10 cellular contexts compared by ENCODE assay signal in the genomic region with DNA sequence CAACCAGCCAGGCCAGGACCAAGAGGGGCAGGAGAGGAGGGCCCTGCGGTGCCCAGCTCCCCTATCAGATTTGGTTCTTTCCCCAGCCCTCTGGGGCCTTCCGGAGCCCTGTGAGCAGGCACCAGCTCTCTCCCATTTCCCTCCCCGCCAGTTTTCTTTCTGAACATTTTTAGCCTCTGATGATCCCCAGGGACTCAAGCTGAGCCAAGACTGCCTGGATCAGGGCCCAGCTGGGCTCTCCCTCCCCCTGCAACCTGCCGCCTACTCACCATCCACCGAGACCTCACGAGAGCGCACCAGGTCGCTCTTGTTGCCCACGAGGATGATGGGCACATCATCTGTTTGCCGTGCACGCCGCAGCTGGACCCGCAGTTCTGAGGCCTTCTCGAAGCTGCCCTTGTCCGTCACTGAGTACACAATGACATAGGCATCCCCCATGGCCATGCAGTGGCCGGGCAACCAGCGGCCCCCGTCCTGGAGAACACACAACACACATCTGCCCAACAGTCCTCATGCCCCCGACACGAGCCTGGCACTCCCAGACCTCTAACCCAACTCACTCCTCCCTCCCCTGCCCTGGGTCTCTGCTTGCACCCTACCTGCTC. TPM values are rescaled to one million over a fixed set of nuclear protein-coding genes. Genes with fewer than 3 reads are reported as not detected.
DNase-seq lines count a peak whose midpoint lies in the region; ATAC-seq and TF ChIP-seq lines count a peak whose summit lies in the region.
"Had no signal": no experiment of that assay in that cellular context is flagged by ENCODE, and none has a peak within 500 bp of the region (broad histone marks: within the 10 kb centered on the region; RNA-seq: fewer than 3 reads in every experiment).

No MANE protein-coding gene starts in this region.

- no peak overlapping the region for H3K4me3 ChIP-seq in body of pancreas
- peak overlapping the region; percentile 6 to 65 (median 35) for H3K4me3 ChIP-seq in tibial nerve

- H3K36me3 Mint-ChIP-seq in activated T-helper 17 cell treated with anti-CD3 and anti-CD28 coated beads, Interleukin-2, amount 50 U/mL, for 72 hours (ENCODE audit: low read depth), result no peaks in the 10 kb centered on the region
- no peaks in the 10 kb centered on the region for H3K36me3 Mint-ChIP-seq in activated T-helper 2 cell treated with anti-CD3 and anti-CD28 coated beads, Interferon-gamma antibody, Interleukin-2, Interleukin-4, amounts not matched to agents 10 μg/mL and 5 μg/mL and 100 μg/mL, durations not matched to agents 14 hours and 24 hours and 36 hours (ENCODE audit: low read depth)

- no peak for TF ChIP-seq EP300 in tibial nerve (IDR thresholded peaks at IDR 0.05)

- H3K4me1 ChIP-seq in body of pancreas (peaks cover 19% of the 10 kb centered on the region), tibial nerve (peaks cover 0 to 52% (median 7%) of the 10 kb centered on the region in 4 donors)

- H3K27me3 Mint-ChIP-seq in activated T-helper 17 cell treated with anti-CD3 and anti-CD28 coated beads, Interleukin-2, amount 50 U/mL, for 72 hours, result peaks cover 21% of the 10 kb centered on the region
- peaks cover 40% of the 10 kb centered on the region for H3K27me3 Mint-ChIP-seq in activated T-helper 2 cell treated with anti-CD3 and anti-CD28 coated beads, Interferon-gamma antibody, Interleukin-2, Interleukin-4, amounts not matched to agents 10 μg/mL and 5 μg/mL and 100 μg/mL, durations not matched to agents 14 hours and 24 hours and 36 hours (ENCODE audit: low read depth)

- H3K9me3 ChIP-seq in body of pancreas, result no peaks in the 10 kb centered on the region
- H3K9me3 ChIP-seq in tibial nerve, result no peaks in the 10 kb centered on the region

- TF ChIP-seq POLR2A in body of pancreas (IDR thresholded peaks at IDR 0.05), result no peak
- TF ChIP-seq POLR2A in tibial nerve (IDR thresholded peaks at IDR 0.05), result no peak

- H3K27ac Mint-ChIP-seq in activated T-helper 17 cell treated with anti-CD3 and anti-CD28 coated beads, Interleukin-2, amount 50 U/mL, for 72 hours, result no peak overlapping the region
- H3K27ac Mint-ChIP-seq in activated T-helper 2 cell treated with anti-CD3 and anti-CD28 coated beads, Interferon-gamma antibody, Interleukin-2, Interleukin-4, amounts not matched to agents 10 μg/mL and 5 μg/mL and 100 μg/mL, durations not matched to agents 14 hours and 24 hours and 36 hours, result no peak overlapping the region

- H3K4me3 Mint-ChIP-seq in activated T-helper 17 cell treated with anti-CD3 and anti-CD28 coated beads, Interleukin-2, amount 50 U/mL, for 72 hours, result no peak overlapping the region
- no peak overlapping the region for H3K4me3 Mint-ChIP-seq in activated T-helper 2 cell treated with anti-CD3 and anti-CD28 coated beads, Interferon-gamma antibody, Interleukin-2, Interleukin-4, amounts not matched to agents 10 μg/mL and 5 μg/mL and 100 μg/mL, durations not matched to agents 14 hours and 24 hours and 36 hours (ENCODE audit: low read depth)

- TF ChIP-seq CTCF in body of pancreas (IDR thresholded peaks at IDR 0.05), result no peak
- no peak for TF ChIP-seq CTCF in tibial nerve (IDR thresholded peaks at IDR 0.05)

- intact Hi-C loops in body of pancreas (cut with DNase I), result no loop called here
- intact Hi-C loops in activated T-helper 2 cell treated with anti-CD3 and anti-CD28 coated beads, Interferon-gamma antibody, Interleukin-2, Interleukin-4, amounts not matched to agents 10 μg/mL and 5 μg/mL and 100 μg/mL, durations not matched to agents 14 hours and 24 hours and 36 hours (cut with micrococcal nuclease), result no loop called here

- H3K36me3 ChIP-seq in body of pancreas (replicated peaks in 1 of 2; ENCODE audit: insufficient read depth in 1 of 2, low read depth in 2 of 2) (no peaks in the 10 kb centered on the region), tibial nerve (peaks cover 0 to 10% (median 0%) of the 10 kb centered on the region in 3 donors)

- 57 to 70% methylated on average over 19 of the region's 20 CpGs for WGBS in body of pancreas, 2 donors
- 68 to 69% methylated on average over 20 of the region's 20 CpGs for WGBS in tibial nerve, 2 donors

- peaks cover 5% of the 10 kb centered on the region for H3K4me1 Mint-ChIP-seq in activated T-helper 17 cell treated with anti-CD3 and anti-CD28 coated beads, Interleukin-2, amount 50 U/mL, for 72 hours
- H3K4me1 Mint-ChIP-seq in activated T-helper 2 cell treated with anti-CD3 and anti-CD28 coated beads, Interferon-gamma antibody, Interleukin-2, Interleukin-4, amounts not matched to agents 10 μg/mL and 5 μg/mL and 100 μg/mL, durations not matched to agents 14 hours and 24 hours and 36 hours (ENCODE audit: low read depth), result peaks cover 16% of the 10 kb centered on the region

- peak; percentile 77 for DNase-seq in NCI-H1694 (lab: John Stamatoyannopoulos, UW)
- peak in 1 of 4 donors; percentile 27 for DNase-seq in body of pancreas
- DNase-seq in tibial nerve (ENCODE audit: low spot score in 2 of 2), result no peak
- DNase-seq in iPS-NIHi7 (ENCODE audit: extremely low spot score), result no peak
- no peak for DNase-seq in activated T-helper 2 cell treated with anti-CD3 and anti-CD28 coated beads, Interferon-gamma antibody, Interleukin-2, Interleukin-4, amounts not matched to agents 10 μg/mL and 5 μg/mL and 100 μg/mL, durations not matched to agents 14 hours and 24 hours and 36 hours (ENCODE audit: low spot score)
- DNase-seq: activated naive CD4-positive, alpha-beta T cell treated with anti-CD3 and anti-CD28 coated beads, Interleukin-2, amount 50 U/mL, for 16 hours; T1000 had no signal

- H3K27me3 ChIP-seq in body of pancreas (peaks cover 0 to 12% of the 10 kb centered on the region in 2 donors), layer of hippocampus (ENCODE audit: control insufficient read depth, insufficient read depth, low read length) (peaks cover 10% of the 10 kb centered on the region), tibial nerve (peaks cover 0 to 21% of the 10 kb centered on the region in 2 donors)

- H3K9me3 Mint-ChIP-seq in activated T-helper 17 cell treated with anti-CD3 and anti-CD28 coated beads, Interleukin-2, amount 50 U/mL, for 72 hours, result no peaks in the 10 kb centered on the region
- no peaks in the 10 kb centered on the region for H3K9me3 Mint-ChIP-seq in activated T-helper 2 cell treated with anti-CD3 and anti-CD28 coated beads, Interferon-gamma antibody, Interleukin-2, Interleukin-4, amounts not matched to agents 10 μg/mL and 5 μg/mL and 100 μg/mL, durations not matched to agents 14 hours and 24 hours and 36 hours

- peak; percentile 46 for ATAC-seq in body of pancreas
- no peak for ATAC-seq in activated T-helper 17 cell treated with anti-CD3 and anti-CD28 coated beads, Interleukin-2, amount 50 U/mL, for 72 hours (replicated peaks)
- ATAC-seq in HG03097 (IDR thresholded peaks at IDR 0.05; ENCODE audit: low FRiP score, unreplicated experiment), result no peak

- no peak overlapping the region for H3K27ac ChIP-seq in body of pancreas
- peak overlapping the region; percentile 76 for H3K27ac ChIP-seq in layer of hippocampus (ENCODE audit: low read depth, low read length)
- peak overlapping the region in 3 of 4 donors; percentile 17 to 86 (median 22) for H3K27ac ChIP-seq in tibial nerve

RNA-seq across cellular contexts. Expression of a gene that starts 2.0 kb away (rescaled TPM):
- total RNA-seq in body of pancreas, result 1 to 10 TPM in 1 of 2 donors, not detected in 1; 8.3 TPM
- 100 to 1,000 TPM in 3 of 4 donors, 10 to 100 TPM in 1; 23.7 to 132 (median 109) TPM for total RNA-seq in tibial nerve
- total RNA-seq in activated T-helper 17 cell treated with anti-CD3 and anti-CD28 coated beads, Interleukin-2, amount 50 U/mL, for 72 hours, result 1 to 10 TPM; 2.1 to 6.5 TPM
- 1.2 and 1.8 TPM in 2 replicates for total RNA-seq in activated T-helper 2 cell treated with anti-CD3 and anti-CD28 coated beads, Interferon-gamma antibody, Interleukin-2, Interleukin-4, amounts not matched to agents 10 μg/mL and 5 μg/mL and 100 μg/mL, durations not matched to agents 14 hours and 24 hours and 36 hours

RNA-seq across cellular contexts. Expression of a gene that starts 4.7 kb away (rescaled TPM):
- total RNA-seq in body of pancreas (not detected), tibial nerve (1 to 10 TPM in 2 of 4 donors, under 1 TPM in 2; 0.30 to 2.5 (median 1.4) TPM)
- total RNA-seq in activated T-helper 17 cell treated with anti-CD3 and anti-CD28 coated beads, Interleukin-2, amount 50 U/mL, for 72 hours, result not detected
- not detected in 2 replicates for total RNA-seq in activated T-helper 2 cell treated with anti-CD3 and anti-CD28 coated beads, Interferon-gamma antibody, Interleukin-2, Interleukin-4, amounts not matched to agents 10 μg/mL and 5 μg/mL and 100 μg/mL, durations not matched to agents 14 hours and 24 hours and 36 hours

RNA-seq across cellular contexts. Expression of a gene that starts 10.9 kb away (rescaled TPM):
- total RNA-seq in body of pancreas (10 to 100 TPM in 1 of 2 donors, 1 to 10 TPM in 1; 7.6 to 15.3 TPM), tibial nerve (100 to 1,000 TPM in 2 of 4 donors, 10 to 100 TPM in 2; 57.1 to 111 (median 89.9) TPM)
- total RNA-seq in activated T-helper 17 cell treated with anti-CD3 and anti-CD28 coated beads, Interleukin-2, amount 50 U/mL, for 72 hours, result 100 to 1,000 TPM; 153 to 167 TPM
- 161 and 165 TPM in 2 replicates for total RNA-seq in activated T-helper 2 cell treated with anti-CD3 and anti-CD28 coated beads, Interferon-gamma antibody, Interleukin-2, Interleukin-4, amounts not matched to agents 10 μg/mL and 5 μg/mL and 100 μg/mL, durations not matched to agents 14 hours and 24 hours and 36 hours

RNA-seq across cellular contexts. Expression of a gene that starts 12.0 kb away (rescaled TPM):
- total RNA-seq in body of pancreas (10 to 100 TPM; 24.9 to 29.3 TPM), tibial nerve (10 to 100 TPM; 29.2 to 45.0 (median 34.4) TPM)
- 10 to 100 TPM; 31.2 to 31.5 TPM for total RNA-seq in activated T-helper 17 cell treated with anti-CD3 and anti-CD28 coated beads, Interleukin-2, amount 50 U/mL, for 72 hours
- total RNA-seq in activated T-helper 2 cell treated with anti-CD3 and anti-CD28 coated beads, Interferon-gamma antibody, Interleukin-2, Interleukin-4, amounts not matched to agents 10 μg/mL and 5 μg/mL and 100 μg/mL, durations not matched to agents 14 hours and 24 hours and 36 hours, result 35.3 and 36.8 TPM in 2 replicates

RNA-seq across cellular contexts. Expression of a gene that starts 37.7 kb away (rescaled TPM):
- total RNA-seq in body of pancreas (1 to 10 TPM; 5.2 to 5.6 TPM), tibial nerve (1 to 10 TPM in 2 of 4 donors, under 1 TPM in 2; 0.21 to 9.2 (median 0.81) TPM)
- total RNA-seq in activated T-helper 17 cell treated with anti-CD3 and anti-CD28 coated beads, Interleukin-2, amount 50 U/mL, for 72 hours, result 1 to 10 TPM; 2.6 to 4.2 TPM
- total RNA-seq in activated T-helper 2 cell treated with anti-CD3 and anti-CD28 coated beads, Interferon-gamma antibody, Interleukin-2, Interleukin-4, amounts not matched to agents 10 μg/mL and 5 μg/mL and 100 μg/mL, durations not matched to agents 14 hours and 24 hours and 36 hours, result 9.4 and 10.6 TPM in 2 replicates

Comparison
In these comparisons a context has a peak if more than half of its experiments do, and no peak if none do; other contexts are left out.
1. H3K27ac ChIP-seq: peak in layer of hippocampus (single experiment) and tibial nerve (3 of 4); none in body of pancreas (0 of 4).
2. H3K4me3 ChIP-seq: peak in tibial nerve (4 of 4); none in body of pancreas (0 of 2).